In genomic region chr7:46996972-46997371, GRCh38 we compare ENCODE assay signal across 1 cellular context.
TF ChIP-seq lines count a peak whose summit lies in the region.

No MANE protein-coding gene starts in this region.

TF ChIP-seq in HCT116, 20 proteins besides CTCF, POLR2A, EP300 and RAD21 (continued from another document):
- TF ChIP-seq REST (IDR thresholded peaks at IDR 0.05; ENCODE audit: low read depth), result no peak
- no peak for TF ChIP-seq POLR2AphosphoS5 (IDR thresholded peaks at IDR 0.05; ENCODE audit: low read depth, low read length)
- TF ChIP-seq EGR1 (IDR thresholded peaks at IDR 0.05; ENCODE audit: low read depth), result no peak
- TF ChIP-seq EZH2phosphoT487 (IDR thresholded peaks at IDR 0.05; ENCODE audit: borderline replicate concordance), result no peak
- TF ChIP-seq SP1 (IDR thresholded peaks at IDR 0.05; ENCODE audit: low read depth), result no peak
- no peak for TF ChIP-seq MAX (IDR thresholded peaks at IDR 0.05)
- no peak for TF ChIP-seq ZBTB33 (IDR thresholded peaks at IDR 0.05; ENCODE audit: extremely low read depth, insufficient replicate concordance, low read length)
- TF ChIP-seq ZNF274 (IDR thresholded peaks at IDR 0.05; ENCODE audit: low read depth, low read length), result no peak
- no peak for TF ChIP-seq ATF3 (IDR thresholded peaks at IDR 0.05)
- no peak for TF ChIP-seq SRF (IDR thresholded peaks at IDR 0.05; ENCODE audit: low read depth)
- TF ChIP-seq EZH2 (IDR thresholded peaks at IDR 0.05), result no peak
- no peak for TF ChIP-seq FOSL1 (IDR thresholded peaks at IDR 0.05; ENCODE audit: low read depth)
- TF ChIP-seq SIN3A (IDR thresholded peaks at IDR 0.05; ENCODE audit: low read depth), result no peak
- no peak for TF ChIP-seq TCF7L2 (IDR thresholded peaks at IDR 0.05; ENCODE audit: borderline replicate concordance, extremely low read depth, insufficient read depth, insufficient read length)
